ENCODE assay signal across 23 cellular contexts in genomic region chr1:212531796-212532195, GRCh38.
"Had no signal": no experiment of that assay in that cellular context is flagged by ENCODE, and none has a peak within 500 bp of the region (broad histone marks: within the 10 kb centered on the region; RNA-seq: fewer than 3 reads in every experiment).

No MANE protein-coding gene starts in this region.

- H3K27me3 ChIP-seq: left lung, ovary, right atrium auricular region, right lobe of liver, testis, thyroid gland, upper lobe of right lung had no signal

- DNase-seq: hypothalamus; immature natural killer cell; kidney; left colon; left lung; mesendoderm; naive thymus-derived CD4-positive, alpha-beta T cell; ovary; right lobe of liver; stimulated activated CD4-positive, alpha-beta T cell treated with anti-CD3 and anti-CD28 coated beads, Interleukin-12 subunit alpha, Interleukin-12 subunit beta, amount 100 ng/mL, for 4 hours; stimulated activated CD4-positive, alpha-beta T cell treated with anti-CD3 and anti-CD28 coated beads, Interleukin-15, amount 100 ng/mL, for 24 hours; stimulated activated CD4-positive, alpha-beta T cell treated with anti-CD3 and anti-CD28 coated beads, Interleukin-2, amount 100 ng/mL, for 24 hours; stimulated activated CD4-positive, alpha-beta T cell treated with anti-CD3 and anti-CD28 coated beads, Interleukin-4, amount 100 ng/mL, for 1 hour; stimulated activated naive B cell treated with anti-CD40 and anti-IgM and Interleukin-4, amounts not matched to agents 10 μg/mL and 1 μg/mL and 100 μg/mL, for 72 hours; stimulated activated naive CD8-positive, alpha-beta T cell treated with anti-CD3 and anti-CD28 coated beads, Interleukin-15, Interleukin-2, amounts not matched to agents 100 U/mL and 50 U/mL, for 24 hours; stomach; testis; thyroid gland; upper lobe of right lung had no signal

- ATAC-seq: left lung; natural killer cell treated with Interleukin-12 subunit alpha and Interleukin-12 subunit beta and Interleukin-15 and Interleukin-18, amount 100 ng/mL, for 72 hours; right lobe of liver; stimulated activated naive B cell treated with anti-CD40 and anti-IgM and Interleukin-4, amounts not matched to agents 10 μg/mL and 1 μg/mL and 100 μg/mL, for 72 hours; stimulated activated naive CD8-positive, alpha-beta T cell treated with anti-CD3 and anti-CD28 coated beads, Interleukin-15, Interleukin-2, amounts not matched to agents 100 U/mL and 50 U/mL, for 24 hours had no signal

- H3K36me3 ChIP-seq: left lung, ovary, right atrium auricular region, right lobe of liver, stomach, thyroid gland, upper lobe of right lung had no signal

- H3K4me1 ChIP-seq: left lung, right atrium auricular region, right lobe of liver, testis, thyroid gland, upper lobe of right lung had no signal

- H3K27ac ChIP-seq: left lung, ovary, right atrium auricular region, right lobe of liver, skin epidermis, stomach, testis, thyroid gland, upper lobe of right lung had no signal

- H3K4me3 ChIP-seq: left lung, lung, ovary, right atrium auricular region, right lobe of liver, skin epidermis, stomach, testis, thyroid gland, upper lobe of right lung had no signal

- H3K9me3 ChIP-seq: ovary, right atrium auricular region, right lobe of liver, testis, thyroid gland, upper lobe of right lung had no signal
